ENCODE assay signal across 16 cellular contexts in genomic region chr4:17580969-17581368, GRCh38. TPM values are rescaled to one million over a fixed set of nuclear protein-coding genes. Genes with fewer than 3 reads are reported as not detected.
DNase-seq lines count a peak whose midpoint lies in the region; ATAC-seq, FAIRE-seq and TF ChIP-seq lines count a peak whose summit lies in the region.
"Had no signal": no experiment of that assay in that cellular context is flagged by ENCODE, and none has a peak within 500 bp of the region (broad histone marks: within the 10 kb centered on the region; RNA-seq: fewer than 3 reads in every experiment).

No MANE protein-coding gene starts in this region.

- CTCF ChIA-PET in MCF 10A (lab: Yijun Ruan, JAX), result interaction anchor here (3.7 kb wide), 1 partner anchor 17 kb away, joined by 9 read pairs; no protein-coding TSS in a partner anchor
- CTCF ChIA-PET in T-cell (lab: Charles Lee), result no interaction called here

- H3K4me3 Mint-ChIP-seq in MCF 10A (ENCODE audit: unreplicated experiment), result no peak overlapping the region
- H3K4me3 Mint-ChIP-seq in T-cell, result no peak overlapping the region

- H3K27ac ChIP-seq in breast epithelium (peak overlapping the region in 1 of 2 donors; percentile 48), brain microvascular endothelial cell (no peak overlapping the region), layer of hippocampus (ENCODE audit: low read depth, low read length) (peak overlapping the region; percentile 69), temporal lobe (ENCODE audit: low read depth, low read length) (peak overlapping the region; percentile 78)
- H3K27ac ChIP-seq: colonic mucosa, PC-9 had no signal

- peak overlapping the region; percentile 12 for H3K27ac Mint-ChIP-seq in MCF 10A (ENCODE audit: low read depth, unreplicated experiment)
- H3K27ac Mint-ChIP-seq in T-cell, result peak overlapping the region in 1 of 2 donors; percentile 11

- H3K4me1 ChIP-seq in breast epithelium, result no peaks in the 10 kb centered on the region
- H3K4me1 ChIP-seq: colonic mucosa had no signal

- POLR2A ChIA-PET in MCF 10A (lab: Yijun Ruan, JAX) (interaction anchor here (1.3 to 1.4 kb wide), 2 partner anchors 23 to 230 kb away, joined by 4 read pairs; partner anchors contain the start of genes DCAF16 and NCAPG), T-cell (lab: Charles Lee) (no interaction called here)

- in situ Hi-C loops in brain microvascular endothelial cell (cut with HindIII; ENCODE audit: low pct_ligation_motif_present, low sequenced_read_pairs), result no loop called here

- H3K36me3 Mint-ChIP-seq in MCF 10A (ENCODE audit: insufficient read depth, unreplicated experiment) (peaks cover 54% of the 10 kb centered on the region), T-cell (peaks cover 38% of the 10 kb centered on the region)

- intact Hi-C loops in MCF 10A (cut with micrococcal nuclease) (no loop called here), breast epithelium (cut with DNase I; ENCODE audit: low total_unique reads) (loop anchor here (10.0 kb wide), 1 partner anchor 686 kb away; the partner anchor contains the start of gene LDB2)

- BruUV-seq in MCF 10A (replicated peaks; lab: Mats Ljungman, UMichigan), result no TSS peak

- H3K4me1 Mint-ChIP-seq in MCF 10A (ENCODE audit: insufficient read depth, unreplicated experiment) (peaks cover 12% of the 10 kb centered on the region), T-cell (peaks cover 27 to 30% (median 28%) of the 10 kb centered on the region in 3 donors)

- H3K4me3 ChIP-seq in breast epithelium, result no peak overlapping the region
- H3K4me3 ChIP-seq in brain microvascular endothelial cell (ENCODE audit: low read depth, low read length), result no peak overlapping the region
- H3K4me3 ChIP-seq: colonic mucosa, PC-9 had no signal

- TF ChIP-seq CTCF in MCF 10A (IDR thresholded peaks at IDR 0.05; ENCODE audit: unreplicated experiment) (no peak), breast epithelium (IDR thresholded peaks at IDR 0.05) (no peak), brain microvascular endothelial cell (IDR thresholded peaks at IDR 0.05; ENCODE audit: low read depth, low read length, missing control alignments) (no peak)

- TF ChIP-seq POLR2A in breast epithelium (IDR thresholded peaks at IDR 0.05), result no peak
- TF ChIP-seq POLR2A in H54 (IDR thresholded peaks at IDR 0.05; ENCODE audit: low read depth, low read length), result no peak

- no peak for DNase-seq in MCF 10A (ENCODE audit: unreplicated experiment)
- no peak for DNase-seq in breast epithelium (ENCODE audit: low spot score in 2 of 2)
- DNase-seq in brain microvascular endothelial cell, result peak; percentile 86
- no peak for DNase-seq in H54 (ENCODE audit: insufficient read length, low spot score)
- DNase-seq in T-cell, result no peak
- DNase-seq: activated CD4-positive, alpha-beta T cell treated with anti-CD3 and anti-CD28 coated beads, Interleukin-2, amount 50 U/mL, for 48 hours; activated naive CD4-positive, alpha-beta T cell treated with anti-CD3 and anti-CD28 coated beads, Interleukin-2, amount 50 U/mL, for 16 hours; AML-193; colonic mucosa; H7; NCI-H226; PC-9 had no signal

- ATAC-seq in HG02870 (IDR thresholded peaks at IDR 0.05; ENCODE audit: unreplicated experiment), result no peak
- ATAC-seq in T-cell (replicated peaks in 1 of 4), result no peak

- no peaks in the 10 kb centered on the region for H3K27me3 ChIP-seq in breast epithelium
- H3K27me3 ChIP-seq in brain microvascular endothelial cell (replicated peaks), result no peaks in the 10 kb centered on the region
- no peaks in the 10 kb centered on the region for H3K27me3 ChIP-seq in layer of hippocampus (ENCODE audit: control insufficient read depth, insufficient read depth, low read length)
- H3K27me3 ChIP-seq: colonic mucosa had no signal

- no peaks in the 10 kb centered on the region for H3K36me3 ChIP-seq in breast epithelium
- peaks cover 34% of the 10 kb centered on the region for H3K36me3 ChIP-seq in brain microvascular endothelial cell (replicated peaks)

- H3K27me3 Mint-ChIP-seq in MCF 10A (ENCODE audit: insufficient read depth, unreplicated experiment) (no peaks in the 10 kb centered on the region), T-cell (no peaks in the 10 kb centered on the region)

- no peaks in the 10 kb centered on the region for H3K9me3 ChIP-seq in breast epithelium
- H3K9me3 ChIP-seq: colonic mucosa had no signal

- no peak for FAIRE-seq in H54 (lab: Jason Lieb, UNC)
- FAIRE-seq: frontal cortex had no signal

- no peaks in the 10 kb centered on the region for H3K9me3 Mint-ChIP-seq in MCF 10A (ENCODE audit: unreplicated experiment)
- H3K9me3 Mint-ChIP-seq in T-cell, result no peaks in the 10 kb centered on the region

RNA-seq across cellular contexts. Expression of gene LAP3, which starts 4.0 kb away (rescaled TPM):
- total RNA-seq in MCF 10A (2022) (31.0 and 45.0 TPM in 2 replicates), breast epithelium (10 to 100 TPM; 72.4 to 93.4 (median 81.0) TPM), temporal lobe (34.4 TPM), T-cell (10 to 100 TPM; 23.5 to 58.4 (median 25.1) TPM)

RNA-seq across cellular contexts. Expression of gene MED28, which starts 33.5 kb away (rescaled TPM):
- total RNA-seq in MCF 10A (2022), result 31.8 and 32.1 TPM in 2 replicates
- total RNA-seq in breast epithelium, result 10 to 100 TPM; 13.8 to 22.8 (median 19.7) TPM
- total RNA-seq in temporal lobe, result 30.7 TPM
- 10 to 100 TPM; 50.6 to 75.5 (median 66.2) TPM for total RNA-seq in T-cell
